In genomic region chr17:57257213-57257873, GRCh38 we compare ENCODE assay signal across 8 cellular contexts. TPM values are rescaled to one million over a fixed set of nuclear protein-coding genes. Genes with fewer than 3 reads are reported as not detected.
DNase-seq lines count a peak whose midpoint lies in the region; ATAC-seq and TF ChIP-seq lines count a peak whose summit lies in the region.

No MANE protein-coding gene starts in this region.

- H2AFZ ChIP-seq in OCI-LY7 (ENCODE audit: low read length): no peak overlapping the region

- H3K4me1 Mint-ChIP-seq in central memory CD8-positive, alpha-beta T cell: peaks cover 51% of the 10 kb centered on the region

- no peak for ATAC-seq in central memory CD8-positive, alpha-beta T cell (replicated peaks; ENCODE audit: extremely low read depth, poor library complexity, severe bottlenecking)

- H3K27ac Mint-ChIP-seq in central memory CD8-positive, alpha-beta T cell (ENCODE audit: low read depth): peak overlapping the region; percentile 92

- H3K27ac ChIP-seq in OCI-LY7 (ENCODE audit: low read depth, low read length, poor library complexity, severe bottlenecking) (peak overlapping the region; percentile 76), muscle layer of colon (ENCODE audit: low read depth, low read length) (peak overlapping the region; percentile 27)

- no peaks in the 10 kb centered on the region for H3K9me3 ChIP-seq in OCI-LY7 (ENCODE audit: low read length)
- H3K9me3 ChIP-seq in muscle layer of colon (ENCODE audit: low read length): no peaks in the 10 kb centered on the region

- peak in 2 of 3 experiments; percentile 30 to 71 for DNase-seq in NCI-H1417 (lab: John Stamatoyannopoulos, UW)
- DNase-seq in NCI-H1417 treated with DMSO at 0.1 percent for 48 hours (lab: John Stamatoyannopoulos, UW): no peak
- peak; percentile 39 for DNase-seq in OCI-LY7 (ENCODE audit: low spot score)
- DNase-seq in central memory CD8-positive, alpha-beta T cell (ENCODE audit: low spot score in 2 of 2): no peak
- no peak for DNase-seq in hippocampal formation (lab: John Stamatoyannopoulos, UW)
- no peak for DNase-seq in nucleus accumbens (lab: John Stamatoyannopoulos, UW)
- DNase-seq in cortex of kidney (lab: John Stamatoyannopoulos, UW): no peak

- H3K27me3 Mint-ChIP-seq in central memory CD8-positive, alpha-beta T cell: no peaks in the 10 kb centered on the region

- H3K4me3 ChIP-seq in OCI-LY7 (ENCODE audit: low read depth, low read length, poor library complexity, severe bottlenecking) (peak overlapping the region; percentile 81), muscle layer of colon (ENCODE audit: low read depth in 1 of 2, low read length in 2 of 2) (peak overlapping the region; percentile 40 to 63)

- CTCF ChIA-PET in OCI-LY7 (lab: Charles Lee; ENCODE audit: unreplicated experiment): interaction anchor here (0.6 to 1.2 kb wide), 5 partner anchors 14 to 1319 kb away, joined by 3 to 9 read pairs (median 4); partner anchors contain the start of gene SUPT4H1

- peaks cover 34% of the 10 kb centered on the region for H3K36me3 ChIP-seq in OCI-LY7 (ENCODE audit: insufficient read depth, low read length)
- peaks cover 5% of the 10 kb centered on the region for H3K36me3 ChIP-seq in muscle layer of colon (ENCODE audit: insufficient read depth, low read length)

- TF ChIP-seq CTCF in OCI-LY7 (conservative IDR thresholded peaks at IDR 0.05; ENCODE audit: low read length): no peak

- H3K36me3 Mint-ChIP-seq in central memory CD8-positive, alpha-beta T cell (ENCODE audit: insufficient read depth): peaks cover 25% of the 10 kb centered on the region

- peak overlapping the region; percentile 98 for H3K4me3 Mint-ChIP-seq in central memory CD8-positive, alpha-beta T cell

- POLR2A ChIA-PET in OCI-LY7 (lab: Charles Lee): interaction anchor here (0.6 to 3.0 kb wide), 21 partner anchors 10 to 827 kb away, joined by 3 to 20 read pairs (median 4); partner anchors contain the start of gene TRIM25

- no peaks in the 10 kb centered on the region for H3K9me2 ChIP-seq in OCI-LY7 (ENCODE audit: insufficient read depth, low read length)

- H3K9me3 Mint-ChIP-seq in central memory CD8-positive, alpha-beta T cell: no peaks in the 10 kb centered on the region

- H3K9ac ChIP-seq in muscle layer of colon (ENCODE audit: low read length): peak overlapping the region; percentile 59

- H3K27me3 ChIP-seq in muscle layer of colon (ENCODE audit: control insufficient read depth in 1 of 2, insufficient read depth in 2 of 2, low read length in 2 of 2): no peaks in the 10 kb centered on the region

- TSS peak; percentile 52 for BruUV-seq in OCI-LY7 (replicated peaks; lab: Mats Ljungman, UMichigan)

- peaks cover 40% of the 10 kb centered on the region for H3K4me1 ChIP-seq in OCI-LY7 (ENCODE audit: insufficient read depth, low read length, poor library complexity, severe bottlenecking)
- H3K4me1 ChIP-seq in muscle layer of colon (ENCODE audit: insufficient read depth, low read length): peaks cover 18% of the 10 kb centered on the region

- intact Hi-C loops in OCI-LY7 (cut with micrococcal nuclease; ENCODE audit: unreplicated experiment): loop anchor here (1.0 to 5.0 kb wide), 3 partner anchors 145 to 301 kb away; no protein-coding TSS in a partner anchor

- peaks cover 5% of the 10 kb centered on the region; the same call in 1 of the 2 replicates for H4K20me1 ChIP-seq in OCI-LY7 (ENCODE audit: insufficient read depth, low read length)

- H3K4me2 ChIP-seq in OCI-LY7 (ENCODE audit: low read length): peak overlapping the region; percentile 94

- peaks cover 38% of the 10 kb centered on the region; the same call in 1 of the 2 replicates for H3K79me2 ChIP-seq in OCI-LY7 (ENCODE audit: insufficient read depth, low read depth, low read length)

RNA-seq across cellular contexts. Expression of gene MSI2, which starts 1.0 kb away (rescaled TPM):
- total RNA-seq in OCI-LY7 (2014; rRNA removed; shearing (Covaris generic)): 131 and 226 TPM in 2 replicates
- 164 and 193 TPM in 2 replicates for total RNA-seq in OCI-LY7 (2022)

Comparison
In these comparisons a context has a peak if more than half of its experiments do, and no peak if none do; other contexts are left out.
1. DNase-seq: peak in NCI-H1417 (2 of 3) and OCI-LY7 (single experiment); none in NCI-H1417 treated with DMSO at 0.1 percent for 48 hours (single experiment), central memory CD8-positive, alpha-beta T cell (0 of 2), hippocampal formation (0 of 2), nucleus accumbens (0 of 56) and cortex of kidney (single experiment).